ENCODE assay signal across 31 cellular contexts in genomic region chr6:130107710-130108109, GRCh38.
A peak's percentile ranks its signal among the peaks of the same experiment; 100 is the strongest.
DNase-seq lines count a peak whose midpoint lies in the region; ATAC-seq and TF ChIP-seq lines count a peak whose summit lies in the region.
"Had no signal": no experiment of that assay in that cellular context is flagged by ENCODE, and none has a peak within 500 bp of the region (broad histone marks: within the 10 kb centered on the region; RNA-seq: fewer than 3 reads in every experiment).

No MANE protein-coding gene starts in this region.

- H3K4me3 ChIP-seq in fibroblast of the aortic adventitia (ENCODE audit: low read depth, low read length): no peak overlapping the region
- H3K4me3 ChIP-seq: BLaER1 treated with 17β-estradiol and CSF1 and Interleukin-3, amounts not matched to agents 10 nM and 100 nM; cardiac muscle cell; esophagus muscularis mucosa; gastroesophageal sphincter; PC-9; thyroid gland had no signal

- POLR2A ChIA-PET in T-cell (lab: Charles Lee): interaction anchor here (0.7 kb wide), 3 partner anchors 13 to 477 kb away, joined by 3 to 13 read pairs (median 9); no protein-coding TSS in a partner anchor

- H3K9me3 Mint-ChIP-seq in activated naive CD8-positive, alpha-beta T cell (ENCODE audit: low read depth): no peaks in the 10 kb centered on the region
- no peaks in the 10 kb centered on the region for H3K9me3 Mint-ChIP-seq in activated naive CD8-positive, alpha-beta T cell treated with anti-CD3 and anti-CD28 coated beads, Interleukin-2, amount 50 U/mL, for 24 hours
- H3K9me3 Mint-ChIP-seq in T-cell: peaks cover 0 to 3% (median 0%) of the 10 kb centered on the region in 3 donors

- no peak overlapping the region for H3K4me3 Mint-ChIP-seq in activated naive CD8-positive, alpha-beta T cell
- no peak overlapping the region for H3K4me3 Mint-ChIP-seq in activated naive CD8-positive, alpha-beta T cell treated with anti-CD3 and anti-CD28 coated beads, Interleukin-2, amount 50 U/mL, for 24 hours
- H3K4me3 Mint-ChIP-seq in T-cell: no peak overlapping the region
- H3K4me3 Mint-ChIP-seq: activated CD4-positive, alpha-beta T cell treated with anti-CD3 and anti-CD28 coated beads, Interleukin-2, amount 10 ng/mL, durations not matched to agents 24 days and 14 days; activated CD8-positive, alpha-beta memory T cell treated with anti-CD3 and anti-CD28 coated beads, Interleukin-2, amount 10 ng/mL, durations not matched to agents 7 days and 5 days; activated naive CD4-positive, alpha-beta T cell treated with anti-CD3 and anti-CD28 coated beads for 36 hours; activated T-cell treated with anti-CD3 and anti-CD28 coated beads, Interleukin-2, amount 50 U/mL, for 72 hours; endodermal cell had no signal

- peaks cover 44% of the 10 kb centered on the region for H3K36me3 Mint-ChIP-seq in activated naive CD8-positive, alpha-beta T cell
- H3K36me3 Mint-ChIP-seq in activated naive CD8-positive, alpha-beta T cell treated with anti-CD3 and anti-CD28 coated beads, Interleukin-2, amount 50 U/mL, for 24 hours (ENCODE audit: low read depth): peaks cover 32% of the 10 kb centered on the region
- peaks cover 69% of the 10 kb centered on the region for H3K36me3 Mint-ChIP-seq in T-cell

- CTCF ChIA-PET in T-cell (lab: Charles Lee): interaction anchor here in 1 of 2 donors (0.6 kb wide), 1 partner anchor 546 kb away, joined by 4 read pairs; no protein-coding TSS in a partner anchor

- ATAC-seq in activated naive CD8-positive, alpha-beta T cell treated with anti-CD3 and anti-CD28 coated beads, Interleukin-2, amount 50 U/mL, for 24 hours: no peak
- ATAC-seq in T-cell (replicated peaks in 1 of 4) (no peak), GM21786 (IDR thresholded peaks at IDR 0.05; ENCODE audit: unreplicated experiment) (no peak), HG02623 (IDR thresholded peaks at IDR 0.05; ENCODE audit: unreplicated experiment) (no peak)
- ATAC-seq: activated CD8-positive, alpha-beta memory T cell treated with anti-CD3 and anti-CD28 coated beads, Interleukin-2, amount 10 ng/mL, durations not matched to agents 7 days and 5 days; activated T-cell treated with anti-CD3 and anti-CD28 coated beads, Interleukin-2, amount 50 U/mL, for 72 hours; gastroesophageal sphincter; HCT116; left lobe of liver; Right ventricle myocardium inferior had no signal

- H3K27me3 Mint-ChIP-seq in activated naive CD8-positive, alpha-beta T cell: no peaks in the 10 kb centered on the region
- no peaks in the 10 kb centered on the region for H3K27me3 Mint-ChIP-seq in activated naive CD8-positive, alpha-beta T cell treated with anti-CD3 and anti-CD28 coated beads, Interleukin-2, amount 50 U/mL, for 24 hours
- H3K27me3 Mint-ChIP-seq in T-cell: no peaks in the 10 kb centered on the region
- H3K27me3 Mint-ChIP-seq: activated CD4-positive, alpha-beta T cell treated with anti-CD3 and anti-CD28 coated beads, Interleukin-2, amount 10 ng/mL, durations not matched to agents 24 days and 14 days; activated CD8-positive, alpha-beta memory T cell treated with anti-CD3 and anti-CD28 coated beads, Interleukin-2, amount 10 ng/mL, durations not matched to agents 7 days and 5 days; IgD-negative memory B cell had no signal

- H3K27ac Mint-ChIP-seq in activated naive CD8-positive, alpha-beta T cell: peak overlapping the region; percentile 5
- no peak overlapping the region for H3K27ac Mint-ChIP-seq in activated naive CD8-positive, alpha-beta T cell treated with anti-CD3 and anti-CD28 coated beads, Interleukin-2, amount 50 U/mL, for 24 hours
- peak overlapping the region; percentile 33 to 73 for H3K27ac Mint-ChIP-seq in T-cell
- H3K27ac Mint-ChIP-seq: activated CD4-positive, alpha-beta T cell treated with anti-CD3 and anti-CD28 coated beads, Interleukin-2, amount 10 ng/mL, durations not matched to agents 24 days and 14 days; activated CD8-positive, alpha-beta memory T cell treated with anti-CD3 and anti-CD28 coated beads, Interleukin-2, amount 10 ng/mL, durations not matched to agents 7 days and 5 days; activated naive CD4-positive, alpha-beta T cell treated with anti-CD3 and anti-CD28 coated beads for 36 hours; activated T-cell treated with anti-CD3 and anti-CD28 coated beads, Interleukin-2, amount 50 U/mL, for 72 hours; endodermal cell; progenitor cell of endocrine pancreas had no signal

- no peak for TF ChIP-seq CTCF in fibroblast of the aortic adventitia (IDR thresholded peaks at IDR 0.05; ENCODE audit: insufficient read depth, low read length)

- DNase-seq in activated naive CD8-positive, alpha-beta T cell treated with anti-CD3 and anti-CD28 coated beads, Interleukin-2, amount 50 U/mL, for 24 hours: no peak
- DNase-seq in T-cell (no peak), fibroblast of the aortic adventitia (ENCODE audit: low read depth) (peak; percentile 3), AG08396 (ENCODE audit: low spot score) (no peak)
- no peak for DNase-seq in stimulated activated CD4-positive, alpha-beta T cell treated with anti-CD3 and anti-CD28 coated beads, Interleukin-1b, Interleukin-23, amount 100 ng/mL, for 48 hours
- DNase-seq: activated CD4-positive, alpha-beta T cell treated with anti-CD3 and anti-CD28 coated beads, Interleukin-2, amount 10 ng/mL, durations not matched to agents 24 days and 14 days; activated CD8-positive, alpha-beta memory T cell treated with anti-CD3 and anti-CD28 coated beads, Interleukin-2, amount 10 ng/mL, durations not matched to agents 7 days and 5 days; activated naive CD4-positive, alpha-beta T cell treated with anti-CD3 and anti-CD28 coated beads for 36 hours; activated T-cell treated with anti-CD3 and anti-CD28 coated beads, Interleukin-2, amount 50 U/mL, for 72 hours; COR-L47; DND-41; endodermal cell; hippocampal formation; mesenchymal stem cell; NCI-H1105 treated with DMSO at 0.1 percent for 48 hours; NCI-H2029; PC-9; stimulated activated naive CD4-positive, alpha-beta T cell treated with Interleukin-2 at 50 U/mL for 16 hours had no signal

- H3K4me1 Mint-ChIP-seq in activated naive CD8-positive, alpha-beta T cell (ENCODE audit: low read depth): peaks cover 12% of the 10 kb centered on the region
- peaks cover 14% of the 10 kb centered on the region for H3K4me1 Mint-ChIP-seq in activated naive CD8-positive, alpha-beta T cell treated with anti-CD3 and anti-CD28 coated beads, Interleukin-2, amount 50 U/mL, for 24 hours
- H3K4me1 Mint-ChIP-seq in T-cell: peaks cover 12 to 27% (median 17%) of the 10 kb centered on the region in 3 donors
- H3K4me1 Mint-ChIP-seq: activated CD4-positive, alpha-beta T cell treated with anti-CD3 and anti-CD28 coated beads, Interleukin-2, amount 10 ng/mL, durations not matched to agents 24 days and 14 days; activated CD8-positive, alpha-beta memory T cell treated with anti-CD3 and anti-CD28 coated beads, Interleukin-2, amount 10 ng/mL, durations not matched to agents 7 days and 5 days; endodermal cell had no signal
